Comparison of ENCODE assay signal across 21 cellular contexts in the genomic region with DNA sequence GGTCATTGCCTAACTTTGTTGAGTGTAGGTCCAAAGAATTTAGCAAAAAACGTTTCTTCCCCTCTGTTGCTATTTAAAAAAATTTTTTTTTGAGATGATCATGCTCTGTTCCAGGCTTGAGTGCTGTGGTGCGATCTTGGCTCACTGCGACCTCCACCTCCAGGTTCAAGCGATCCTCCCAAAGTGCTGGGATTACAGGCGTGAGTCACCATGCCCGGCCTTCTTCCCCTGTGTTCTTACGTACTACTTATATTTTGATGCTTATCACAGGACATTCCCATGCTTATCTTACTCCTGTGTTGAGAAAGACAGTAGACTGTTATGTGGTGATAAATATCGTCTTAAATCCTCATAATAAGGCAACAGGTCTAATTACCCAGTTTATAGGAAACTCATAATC. TPM values are rescaled to one million over a fixed set of nuclear protein-coding genes. Genes with fewer than 3 reads are reported as not detected.
DNase-seq lines count a peak whose midpoint lies in the region; ATAC-seq and TF ChIP-seq lines count a peak whose summit lies in the region.
"Had no signal": no experiment of that assay in that cellular context is flagged by ENCODE, and none has a peak within 500 bp of the region (broad histone marks: within the 10 kb centered on the region; RNA-seq: fewer than 3 reads in every experiment).

No MANE protein-coding gene starts in this region.

- no peak overlapping the region for H2BK120ac ChIP-seq in trophoblast cell (ENCODE audit: insufficient read depth, low read length, poor library complexity)

- TF ChIP-seq CTCF in fibroblast of mammary gland (conservative IDR thresholded peaks at IDR 0.05; ENCODE audit: control insufficient read depth, insufficient read depth, low read depth, low read length) = no peak

- H3K27me3 ChIP-seq in trophoblast cell (ENCODE audit: insufficient read depth, low read length) = no peaks in the 10 kb centered on the region
- H3K27me3 ChIP-seq: adrenal gland, tibial artery had no signal

- H3K23ac ChIP-seq in trophoblast cell (ENCODE audit: low read length) = no peak overlapping the region

- H3K36me3 ChIP-seq in trophoblast cell (ENCODE audit: control insufficient read depth in 1 of 2, insufficient read depth in 2 of 2, low read length in 2 of 2) = no peaks in the 10 kb centered on the region
- H3K36me3 ChIP-seq: adrenal gland, tibial artery, WERI-Rb-1 had no signal

- peaks cover 7% of the 10 kb centered on the region for H3K79me1 ChIP-seq in trophoblast cell (ENCODE audit: low read length)

- H3K4me1 ChIP-seq in trophoblast cell (ENCODE audit: control insufficient read depth in 1 of 2, insufficient read depth in 2 of 2, low read length in 2 of 2) = peaks cover 0 to 2% of the 10 kb centered on the region in 2 experiments

- H3K27ac ChIP-seq in trophoblast cell (ENCODE audit: low read depth, low read length) = peak overlapping the region; percentile 21
- H3K27ac ChIP-seq: adrenal gland, psoas muscle, tibial artery, WERI-Rb-1 had no signal

- H3K9me3 ChIP-seq in trophoblast cell (ENCODE audit: insufficient read depth, low read depth, low read length) = no peaks in the 10 kb centered on the region
- H3K9me3 ChIP-seq: adrenal gland, psoas muscle, tibial artery had no signal

- H4K12ac ChIP-seq in trophoblast cell (ENCODE audit: low read depth, low read length) = no peak overlapping the region

- H3K9ac ChIP-seq in trophoblast cell (ENCODE audit: low read length) = no peak overlapping the region

- no peak overlapping the region for H4K91ac ChIP-seq in trophoblast cell (ENCODE audit: low read depth, low read length)

- H3K4ac ChIP-seq in trophoblast cell (ENCODE audit: low read depth, low read length) = no peak overlapping the region

- peaks cover 5% of the 10 kb centered on the region for H3K79me2 ChIP-seq in trophoblast cell (ENCODE audit: control insufficient read depth, insufficient read depth, low read length, poor library complexity)

- H3K14ac ChIP-seq in trophoblast cell (ENCODE audit: low read length) = no peak overlapping the region

- H3K4me3 ChIP-seq in fibroblast of mammary gland (ENCODE audit: control insufficient read depth, low read depth, low read length) (no peak overlapping the region), trophoblast cell (ENCODE audit: low read depth, low read length) (no peak overlapping the region)
- H3K4me3 ChIP-seq: adrenal gland, tibial artery had no signal

- WGBS in trophoblast cell (ENCODE audit: extremely low coverage, insufficient coverage, insufficient read length) = no CpG with 5 or more reads among the region's 8 CpGs

- DNase-seq in EH (ENCODE audit: low read depth) (peak; percentile 87), M059J (ENCODE audit: low read depth) (peak; percentile 22), fibroblast of mammary gland (ENCODE audit: low read depth) (peak; percentile 87), trophoblast cell (peak; percentile 93), left lobe of liver (ENCODE audit: low spot score) (no peak), NCI-H187 treated with DMSO at 0.1 percent for 48 hours (lab: John Stamatoyannopoulos, UW) (no peak), HuH-7.5 (ENCODE audit: low spot score) (no peak)
- DNase-seq: activated CD4-positive, alpha-beta memory T cell treated with anti-CD3 and anti-CD28 coated beads for 36 hours; adrenal gland; Calu3; erythroblast; left cardiac atrium; NCI-H1694; PC-3; psoas muscle; SIG-M5; small intestine; stimulated activated naive CD8-positive, alpha-beta T cell treated with anti-CD3 and anti-CD28 coated beads, Interleukin-15, Interleukin-2, amounts not matched to agents 100 U/mL and 50 U/mL, for 24 hours; T-helper 17 cell; tibial artery; WERI-Rb-1 had no signal

- ATAC-seq in left lobe of liver = no peak
- ATAC-seq: left cardiac atrium; PC-3; psoas muscle; stimulated activated naive CD8-positive, alpha-beta T cell treated with anti-CD3 and anti-CD28 coated beads, Interleukin-15, Interleukin-2, amounts not matched to agents 100 U/mL and 50 U/mL, for 24 hours; T-helper 17 cell had no signal

- no peak overlapping the region for H2BK12ac ChIP-seq in trophoblast cell (ENCODE audit: low read length)

- H2AFZ ChIP-seq in trophoblast cell (ENCODE audit: insufficient read depth, low read length, poor library complexity) = no peak overlapping the region

- no peak overlapping the region for H3K18ac ChIP-seq in trophoblast cell (ENCODE audit: low read length)

- H4K8ac ChIP-seq in trophoblast cell (ENCODE audit: low read depth, low read length) = no peak overlapping the region

- no peak overlapping the region for H2BK5ac ChIP-seq in trophoblast cell (ENCODE audit: low read depth, low read length, poor library complexity)

- H2AK5ac ChIP-seq in trophoblast cell (ENCODE audit: low read length) = no peak overlapping the region

- no peak overlapping the region for H3K4me2 ChIP-seq in trophoblast cell (ENCODE audit: low read length)

RNA-seq across cellular contexts. Expression of a gene that starts 2.5 kb away (rescaled TPM):
- total RNA-seq in M059J (2014; rRNA removed; shearing (Covaris generic)) = 0.47 and 0.96 TPM in 2 replicates
- polyA plus RNA-seq in trophoblast cell (2013) = 14.6 and 15.6 TPM in 2 replicates
- total RNA-seq in left lobe of liver = 2.3 TPM

RNA-seq across cellular contexts. Expression of a gene that starts 31.3 kb away (rescaled TPM):
- total RNA-seq in M059J (2014; rRNA removed; shearing (Covaris generic)) = 898 and 1,228 TPM in 2 replicates
- polyA plus RNA-seq in trophoblast cell (2013) = 1,694 and 1,740 TPM in 2 replicates
- total RNA-seq in left lobe of liver = 528 TPM

Comparison
In these comparisons a context has a peak if more than half of its experiments do, and no peak if none do; other contexts are left out.
1. DNase-seq: peak in EH (single experiment), M059J (single experiment), fibroblast of mammary gland (single experiment) and trophoblast cell (2 of 2); none in left lobe of liver (single experiment), NCI-H187 treated with DMSO at 0.1 percent for 48 hours (single experiment) and HuH-7.5 (single experiment).